ENCODE assay signal across 23 cellular contexts in the genomic region with DNA sequence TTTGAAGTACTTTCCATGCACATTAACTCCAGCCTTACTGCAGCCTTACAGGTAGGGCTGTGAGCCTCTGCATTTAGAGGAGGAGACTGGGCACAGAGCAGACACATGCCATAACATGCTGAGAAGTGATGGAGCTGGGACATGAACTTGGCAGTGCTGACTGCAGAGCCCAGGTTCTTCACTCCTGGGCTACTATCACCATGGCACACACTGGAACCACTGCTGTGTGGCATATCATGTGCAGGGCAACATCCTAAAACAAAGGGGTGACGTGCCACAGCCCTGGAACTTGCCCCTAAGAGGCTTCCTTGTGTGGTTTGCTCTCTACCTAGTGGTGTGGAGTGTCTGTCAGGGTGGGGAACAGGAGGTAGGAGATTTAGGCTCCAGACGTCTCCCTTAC. TPM values are rescaled to one million over a fixed set of nuclear protein-coding genes. Genes with fewer than 3 reads are reported as not detected.
DNase-seq lines count a peak whose midpoint lies in the region; ATAC-seq and FAIRE-seq lines count a peak whose summit lies in the region.
"Had no signal": no experiment of that assay in that cellular context is flagged by ENCODE, and none has a peak within 500 bp of the region (broad histone marks: within the 10 kb centered on the region; RNA-seq: fewer than 3 reads in every experiment).

No MANE protein-coding gene starts in this region.

- CTCF ChIA-PET in activated CD8-positive, alpha-beta T cell treated with anti-CD3 and anti-CD28 coated beads, Interleukin-2, amount 10 ng/mL, durations not matched to agents 7 days and 5 days (lab: Charles Lee): interaction anchor here (3.5 kb wide), 1 partner anchor 10 kb away, joined by 9 read pairs; no protein-coding TSS in a partner anchor

- DNase-seq in T-helper 17 cell (no peak), left lobe of liver (ENCODE audit: low spot score) (peak; percentile 35), urothelium cell line (ENCODE audit: low spot score) (no peak), OCI-M1 (lab: John Stamatoyannopoulos, UW) (no peak)
- DNase-seq in activated CD8-positive, alpha-beta T cell treated with anti-CD3 and anti-CD28 coated beads, Interleukin-2, amount 10 ng/mL, durations not matched to agents 7 days and 5 days: no peak
- DNase-seq: activated CD4-positive, alpha-beta T cell treated with anti-CD3 and anti-CD28 coated beads for 4 hours; activated CD8-positive, alpha-beta memory T cell treated with anti-CD3 and anti-CD28 coated beads, Interleukin-2, amount 10 ng/mL, durations not matched to agents 7 days and 5 days; activated effector memory CD4-positive, alpha-beta T cell treated with Interleukin-2 at 50 U/mL for 16 hours; activated naive CD8-positive, alpha-beta T cell treated with anti-CD3 and anti-CD28 coated beads, Interleukin-2, amount 50 U/mL, for 24 hours; foreskin melanocyte; midbrain; NCI-H1436 treated with DMSO at 0.1 percent for 48 hours; NCI-H526 treated with DMSO at 0.1 percent for 48 hours; SHP77; stimulated activated CD4-positive, alpha-beta T cell treated with anti-CD3 and anti-CD28 coated beads, Interleukin-12 subunit alpha, Interleukin-12 subunit beta, amount 100 ng/mL, for 4 hours; stomach; T-cell; upper lobe of left lung had no signal

- H3K9me3 ChIP-seq in T-helper 17 cell (ENCODE audit: control insufficient read depth, low read length, poor library complexity, severe bottlenecking) (no peaks in the 10 kb centered on the region), subcutaneous abdominal adipose tissue (ENCODE audit: control insufficient read depth in 5 of 5, low read length in 5 of 5) (no peaks in the 10 kb centered on the region)
- H3K9me3 ChIP-seq: breast epithelium, neutrophil, stomach, upper lobe of left lung had no signal

- no peaks in the 10 kb centered on the region for H3K27me3 ChIP-seq in subcutaneous abdominal adipose tissue (ENCODE audit: control insufficient read depth in 5 of 5, insufficient read depth in 4 of 5, low read length in 5 of 5)
- H3K27me3 ChIP-seq: breast epithelium, neutrophil, stomach, upper lobe of left lung had no signal

- no peak overlapping the region for H3K4me3 ChIP-seq in subcutaneous abdominal adipose tissue (ENCODE audit: low read depth in 1 of 5, low read length in 5 of 5)
- H3K4me3 ChIP-seq: breast epithelium, stomach, upper lobe of left lung had no signal

- H3K9ac ChIP-seq in subcutaneous abdominal adipose tissue (ENCODE audit: low read length in 5 of 5): peak overlapping the region in 1 of 5 donors; percentile 7

- peak overlapping the region; percentile 95 for H3K27ac ChIP-seq in subcutaneous abdominal adipose tissue (ENCODE audit: low read depth, low read length)
- H3K27ac ChIP-seq: breast epithelium, neutrophil, stomach, upper lobe of left lung had no signal

- peaks cover 0 to 30% (median 18%) of the 10 kb centered on the region in 5 donors for H3K36me3 ChIP-seq in subcutaneous abdominal adipose tissue (ENCODE audit: control insufficient read depth in 5 of 5, insufficient read depth in 5 of 5, low read length in 5 of 5)
- H3K36me3 ChIP-seq: breast epithelium had no signal

- ATAC-seq in T-helper 17 cell (no peak), esophagus mucosa (peak; percentile 90), left lobe of liver (no peak)
- no peak for ATAC-seq in activated CD8-positive, alpha-beta T cell treated with anti-CD3 and anti-CD28 coated beads, Interleukin-2, amount 10 ng/mL, durations not matched to agents 7 days and 5 days
- ATAC-seq: activated CD8-positive, alpha-beta memory T cell treated with anti-CD3 and anti-CD28 coated beads, Interleukin-2, amount 10 ng/mL, durations not matched to agents 7 days and 5 days; activated naive CD8-positive, alpha-beta T cell treated with anti-CD3 and anti-CD28 coated beads, Interleukin-2, amount 50 U/mL, for 24 hours; T-cell had no signal

- peak overlapping the region; percentile 92 for H3K27ac Mint-ChIP-seq in T-helper 17 cell
- no peak overlapping the region for H3K27ac Mint-ChIP-seq in activated CD8-positive, alpha-beta T cell treated with anti-CD3 and anti-CD28 coated beads, Interleukin-2, amount 10 ng/mL, durations not matched to agents 7 days and 5 days
- H3K27ac Mint-ChIP-seq: activated naive CD8-positive, alpha-beta T cell treated with anti-CD3 and anti-CD28 coated beads, Interleukin-2, amount 50 U/mL, for 24 hours; T-cell had no signal

- no peaks in the 10 kb centered on the region for H3K27me3 Mint-ChIP-seq in T-helper 17 cell
- H3K27me3 Mint-ChIP-seq in activated CD8-positive, alpha-beta T cell treated with anti-CD3 and anti-CD28 coated beads, Interleukin-2, amount 10 ng/mL, durations not matched to agents 7 days and 5 days (ENCODE audit: low read depth): no peaks in the 10 kb centered on the region
- H3K27me3 Mint-ChIP-seq: activated CD8-positive, alpha-beta memory T cell treated with anti-CD3 and anti-CD28 coated beads, Interleukin-2, amount 10 ng/mL, durations not matched to agents 7 days and 5 days; activated naive CD8-positive, alpha-beta T cell treated with anti-CD3 and anti-CD28 coated beads, Interleukin-2, amount 50 U/mL, for 24 hours; IgD-negative memory B cell; T-cell had no signal

- no peaks in the 10 kb centered on the region for H3K9me3 Mint-ChIP-seq in activated CD8-positive, alpha-beta T cell treated with anti-CD3 and anti-CD28 coated beads, Interleukin-2, amount 10 ng/mL, durations not matched to agents 7 days and 5 days (ENCODE audit: insufficient read depth)
- H3K9me3 Mint-ChIP-seq: activated naive CD8-positive, alpha-beta T cell treated with anti-CD3 and anti-CD28 coated beads, Interleukin-2, amount 50 U/mL, for 24 hours; IgD-negative memory B cell; T-cell had no signal

- H3K4me1 Mint-ChIP-seq in T-helper 17 cell: peaks cover 12% of the 10 kb centered on the region
- no peaks in the 10 kb centered on the region for H3K4me1 Mint-ChIP-seq in activated CD8-positive, alpha-beta T cell treated with anti-CD3 and anti-CD28 coated beads, Interleukin-2, amount 10 ng/mL, durations not matched to agents 7 days and 5 days (ENCODE audit: low read depth)
- H3K4me1 Mint-ChIP-seq: IgD-negative memory B cell had no signal

- peaks cover 28 to 79% (median 61%) of the 10 kb centered on the region in 5 donors for H3K4me1 ChIP-seq in subcutaneous abdominal adipose tissue (ENCODE audit: control insufficient read depth in 5 of 5, insufficient read depth in 5 of 5, low read length in 5 of 5)
- H3K4me1 ChIP-seq: breast epithelium had no signal

- no peak overlapping the region for H3K4me3 Mint-ChIP-seq in T-helper 17 cell
- H3K4me3 Mint-ChIP-seq in activated CD8-positive, alpha-beta T cell treated with anti-CD3 and anti-CD28 coated beads, Interleukin-2, amount 10 ng/mL, durations not matched to agents 7 days and 5 days: no peak overlapping the region
- H3K4me3 Mint-ChIP-seq: activated CD8-positive, alpha-beta memory T cell treated with anti-CD3 and anti-CD28 coated beads, Interleukin-2, amount 10 ng/mL, durations not matched to agents 7 days and 5 days; activated naive CD8-positive, alpha-beta T cell treated with anti-CD3 and anti-CD28 coated beads, Interleukin-2, amount 50 U/mL, for 24 hours; IgD-negative memory B cell; T-cell had no signal

- POLR2A ChIA-PET in activated CD8-positive, alpha-beta T cell treated with anti-CD3 and anti-CD28 coated beads, Interleukin-2, amount 10 ng/mL, durations not matched to agents 7 days and 5 days (lab: Charles Lee): no interaction called here

- peaks cover 8% of the 10 kb centered on the region for H3K36me3 Mint-ChIP-seq in T-helper 17 cell (ENCODE audit: low read depth)
- H3K36me3 Mint-ChIP-seq in activated CD8-positive, alpha-beta T cell treated with anti-CD3 and anti-CD28 coated beads, Interleukin-2, amount 10 ng/mL, durations not matched to agents 7 days and 5 days (ENCODE audit: low read depth): no peaks in the 10 kb centered on the region

- no peak for FAIRE-seq in urothelium cell line (lab: Jason Lieb, UNC)

RNA-seq across cellular contexts. Expression of gene EHD4, which starts 25.4 kb away (rescaled TPM):
- total RNA-seq in T-helper 17 cell: 10 to 100 TPM; 57.6 to 79.9 TPM
- 32.0 TPM for total RNA-seq in esophagus mucosa
- total RNA-seq in left lobe of liver: 5.3 TPM
- 1 to 10 TPM; 6.9 to 8.0 TPM for total RNA-seq in activated CD8-positive, alpha-beta T cell treated with anti-CD3 and anti-CD28 coated beads, Interleukin-2, amount 10 ng/mL, durations not matched to agents 7 days and 5 days

RNA-seq across cellular contexts. Expression of gene SPTBN5, which starts 53.1 kb away (rescaled TPM):
- total RNA-seq in T-helper 17 cell: 1 to 10 TPM; 1.9 to 2.2 TPM
- 2.1 TPM for total RNA-seq in esophagus mucosa
- 3.5 TPM for total RNA-seq in left lobe of liver
- under 1 TPM; 0.16 to 0.21 TPM for total RNA-seq in activated CD8-positive, alpha-beta T cell treated with anti-CD3 and anti-CD28 coated beads, Interleukin-2, amount 10 ng/mL, durations not matched to agents 7 days and 5 days
